15 cellular contexts compared by ENCODE assay signal in the genomic region with DNA sequence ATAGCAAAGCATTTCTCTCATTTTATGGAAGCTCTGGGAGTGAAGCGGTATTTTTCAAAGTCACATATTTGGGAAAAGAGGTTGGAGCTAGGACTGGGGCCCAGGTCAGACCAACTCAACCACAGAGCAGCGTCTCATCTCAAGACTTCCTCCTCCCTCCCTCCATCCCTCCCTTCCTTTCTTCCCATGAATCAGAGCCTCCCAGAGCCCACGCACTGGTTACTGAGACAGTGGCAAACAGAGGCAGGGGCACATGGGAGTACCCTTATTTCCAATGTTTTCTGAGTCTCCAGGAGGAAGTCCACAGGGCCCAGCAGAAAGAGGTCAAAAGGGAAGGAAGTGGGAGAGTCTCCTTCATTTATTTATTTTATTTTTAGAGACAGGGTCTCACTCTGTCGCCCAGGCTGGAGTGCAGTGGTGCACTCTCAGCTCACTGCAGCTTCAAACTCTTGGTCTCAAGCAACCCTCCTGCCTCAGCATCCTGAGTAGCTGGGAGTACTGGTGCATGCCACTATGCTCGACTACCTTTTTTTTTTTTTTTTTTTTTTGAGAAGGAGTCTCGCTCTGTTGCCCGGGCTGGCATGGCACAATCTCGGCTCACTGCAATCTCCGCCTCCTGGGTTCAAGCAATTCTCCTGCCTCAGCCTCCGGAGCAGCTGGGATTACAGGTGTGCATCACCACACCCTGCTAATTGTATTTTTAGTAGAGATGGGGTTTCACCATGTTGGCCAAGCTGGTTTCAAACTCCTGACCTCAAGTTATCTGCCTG. TPM values are rescaled to one million over a fixed set of nuclear protein-coding genes. Genes with fewer than 3 reads are reported as not detected.
DNase-seq lines count a peak whose midpoint lies in the region; ATAC-seq and TF ChIP-seq lines count a peak whose summit lies in the region.
"Had no signal": no experiment of that assay in that cellular context is flagged by ENCODE, and none has a peak within 500 bp of the region (broad histone marks: within the 10 kb centered on the region; RNA-seq: fewer than 3 reads in every experiment).

No MANE protein-coding gene starts in this region.

- peaks cover 3 to 46% (median 31%) of the 10 kb centered on the region in 12 donors for H3K4me1 ChIP-seq in heart left ventricle
- peaks cover 31% of the 10 kb centered on the region for H3K4me1 ChIP-seq in upper lobe of right lung

- 79 to 85% (median 82%) methylated on average over 10 of the region's 10 CpGs for WGBS in heart left ventricle, 4 donors

- H3K4me3 ChIP-seq in heart left ventricle, result no peak overlapping the region
- H3K4me3 ChIP-seq in upper lobe of right lung, result no peak overlapping the region
- H3K4me3 ChIP-seq: transverse colon had no signal

- TF ChIP-seq POLR2A in heart left ventricle (IDR thresholded peaks at IDR 0.05), result no peak

- intact Hi-C loops in heart left ventricle (cut with DNase I), result loop anchor here in 3 of 10 donors (1.0 to 2.0 kb wide), 3 partner anchors 24 to 51 kb away; no protein-coding TSS in a partner anchor
- intact Hi-C loops in left ventricle myocardium superior (cut with micrococcal nuclease), result no loop called here
- intact Hi-C loops in upper lobe of right lung (cut with DNase I), result loop anchor here (10.0 kb wide), 1 partner anchor 49 kb away; the partner anchor contains the start of gene CDKN2AIPNL

- ATAC-seq in heart left ventricle (no peak), left ventricle myocardium superior (no peak), upper lobe of right lung (no peak), HG02759 (IDR thresholded peaks at IDR 0.05; ENCODE audit: unreplicated experiment) (no peak)
- ATAC-seq: activated T-cell treated with anti-CD3 and anti-CD28 coated beads, Interleukin-2, amount 50 U/mL, for 72 hours; PC-3 had no signal

- H3K4me3 Mint-ChIP-seq in chondrocyte (ENCODE audit: unreplicated experiment), result no peak overlapping the region

- H3K27me3 ChIP-seq in heart left ventricle (no peaks in the 10 kb centered on the region), upper lobe of right lung (no peaks in the 10 kb centered on the region)
- H3K27me3 ChIP-seq: transverse colon had no signal

- TF ChIP-seq CTCF in heart left ventricle (IDR thresholded peaks at IDR 0.05) (no peak), chondrocyte (IDR thresholded peaks at IDR 0.05) (no peak), upper lobe of right lung (IDR thresholded peaks at IDR 0.05) (no peak)

- peaks cover 46% of the 10 kb centered on the region for H3K4me1 Mint-ChIP-seq in chondrocyte (ENCODE audit: low read depth)

- H3K9me3 ChIP-seq in heart left ventricle, result no peaks in the 10 kb centered on the region
- no peaks in the 10 kb centered on the region for H3K9me3 ChIP-seq in upper lobe of right lung
- H3K9me3 ChIP-seq: transverse colon had no signal

- DNase-seq in heart left ventricle, result no peak
- no peak for DNase-seq in left ventricle myocardium superior
- peak; percentile 14 for DNase-seq in chondrocyte (ENCODE audit: low spot score)
- DNase-seq in mesenteric fat pad (ENCODE audit: low spot score), result peak; percentile 41
- peak; percentile 36 for DNase-seq in upper lobe of right lung
- no peak for DNase-seq in HUDEP-2 (lab: John Stamatoyannopoulos, UW; ENCODE audit: unreplicated experiment in 76 of 76)
- DNase-seq in SW 1271 (lab: John Stamatoyannopoulos, UW), result no peak
- DNase-seq: activated CD4-positive, alpha-beta T cell treated with anti-CD3 and anti-CD28 coated beads for 48 hours; activated T-cell treated with anti-CD3 and anti-CD28 coated beads, Interleukin-2, amount 50 U/mL, for 72 hours; effector memory CD4-positive, alpha-beta T cell; NCI-H1092 treated with DMSO at 0.1 percent for 48 hours; NCI-H446; PC-3; transverse colon had no signal

- no peaks in the 10 kb centered on the region for H3K9me3 Mint-ChIP-seq in chondrocyte (ENCODE audit: low read depth)
- H3K9me3 Mint-ChIP-seq: activated T-cell treated with anti-CD3 and anti-CD28 coated beads, Interleukin-2, amount 50 U/mL, for 72 hours had no signal

- H3K27ac Mint-ChIP-seq in chondrocyte (ENCODE audit: unreplicated experiment), result peak overlapping the region; percentile 81
- H3K27ac Mint-ChIP-seq: activated T-cell treated with anti-CD3 and anti-CD28 coated beads, Interleukin-2, amount 50 U/mL, for 72 hours had no signal

- H3K36me3 ChIP-seq in heart left ventricle (no peaks in the 10 kb centered on the region), upper lobe of right lung (no peaks in the 10 kb centered on the region)
- H3K36me3 ChIP-seq: transverse colon had no signal

- peaks cover 1% of the 10 kb centered on the region for H3K36me3 Mint-ChIP-seq in chondrocyte (ENCODE audit: low read depth)

- H3K27ac ChIP-seq in heart left ventricle (peak overlapping the region in 10 of 12 donors; percentile 95 to 100 (median 98)), upper lobe of right lung (peak overlapping the region; percentile 100)

- no peaks in the 10 kb centered on the region for H3K27me3 Mint-ChIP-seq in chondrocyte (ENCODE audit: low read depth)

RNA-seq across cellular contexts. Expression of gene CDKN2AIPNL, which starts 52.5 kb away (rescaled TPM):
- total RNA-seq in heart left ventricle, result 10 to 100 TPM; 26.6 to 38.4 (median 32.3) TPM
- 10 to 100 TPM; 45.1 to 87.5 TPM for polyA plus RNA-seq in heart left ventricle
- 46.0 TPM for total RNA-seq in left ventricle myocardium superior
- total RNA-seq in chondrocyte, result 14.8 to 18.9 TPM (median 15.2 TPM) in 3 replicates
- 19.5 TPM for total RNA-seq in mesenteric fat pad
- 16.5 TPM for total RNA-seq in upper lobe of right lung

Comparison
In these comparisons a context has a peak if more than half of its experiments do, and no peak if none do; other contexts are left out.
1. DNase-seq: peak in chondrocyte (single experiment), mesenteric fat pad (single experiment) and upper lobe of right lung (single experiment); none in heart left ventricle (0 of 5), left ventricle myocardium superior (single experiment), HUDEP-2 (0 of 76) and SW 1271 (0 of 2).